Comparison of ENCODE assay signal across 1 cellular context in the genomic region with DNA sequence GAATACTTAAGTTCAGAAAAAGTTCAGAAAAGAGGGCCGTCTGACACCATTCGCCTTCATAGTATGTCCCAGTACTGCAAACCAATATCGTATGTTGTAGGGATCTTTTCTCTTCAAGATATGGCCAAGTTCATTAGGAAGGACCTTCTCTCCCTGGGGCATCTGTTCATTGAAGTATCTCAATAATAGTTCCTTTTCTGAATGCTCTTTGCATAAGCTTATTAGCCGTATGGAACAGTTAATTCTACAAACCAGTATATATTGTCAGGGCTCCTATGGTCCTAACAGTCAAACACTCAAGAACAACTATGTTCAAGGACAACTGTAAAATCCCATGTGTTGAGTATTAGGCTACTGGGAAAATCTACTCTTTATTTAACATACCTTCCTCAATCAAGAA.
TF ChIP-seq lines count a peak whose summit lies in the region.

No MANE protein-coding gene starts in this region.

TF ChIP-seq in GM12878, 131 proteins besides CTCF, POLR2A, EP300 and RAD21 (continued from another document):
- TF ChIP-seq ZNF217 (IDR thresholded peaks at IDR 0.05) (no peak), FOXM1 (IDR thresholded peaks at IDR 0.05; ENCODE audit: low read depth, low read length) (no peak), JUNB (IDR thresholded peaks at IDR 0.05) (no peak), TARDBP (IDR thresholded peaks at IDR 0.05; ENCODE audit: borderline replicate concordance) (no peak), ZZZ3 (IDR thresholded peaks at IDR 0.05; ENCODE audit: control insufficient read depth, insufficient read length, low read depth) (no peak)
- TF ChIP-seq, protein P1, sequence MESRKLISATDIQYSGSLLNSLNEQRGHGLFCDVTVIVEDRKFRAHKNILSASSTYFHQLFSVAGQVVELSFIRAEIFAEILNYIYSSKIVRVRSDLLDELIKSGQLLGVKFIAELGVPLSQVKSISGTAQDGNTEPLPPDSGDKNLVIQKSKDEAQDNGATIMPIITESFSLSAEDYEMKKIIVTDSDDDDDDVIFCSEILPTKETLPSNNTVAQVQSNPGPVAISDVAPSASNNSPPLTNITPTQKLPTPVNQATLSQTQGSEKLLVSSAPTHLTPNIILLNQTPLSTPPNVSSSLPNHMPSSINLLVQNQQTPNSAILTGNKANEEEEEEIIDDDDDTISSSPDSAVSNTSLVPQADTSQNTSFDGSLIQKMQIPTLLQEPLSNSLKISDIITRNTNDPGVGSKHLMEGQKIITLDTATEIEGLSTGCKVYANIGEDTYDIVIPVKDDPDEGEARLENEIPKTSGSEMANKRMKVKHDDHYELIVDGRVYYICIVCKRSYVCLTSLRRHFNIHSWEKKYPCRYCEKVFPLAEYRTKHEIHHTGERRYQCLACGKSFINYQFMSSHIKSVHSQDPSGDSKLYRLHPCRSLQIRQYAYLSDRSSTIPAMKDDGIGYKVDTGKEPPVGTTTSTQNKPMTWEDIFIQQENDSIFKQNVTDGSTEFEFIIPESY (IDR thresholded peaks at IDR 0.05), result no peak
